ENCODE assay signal across 10 cellular contexts in genomic region chr1:27520651-27521050, GRCh38. TPM values are rescaled to one million over a fixed set of nuclear protein-coding genes. Genes with fewer than 3 reads are reported as not detected.
DNase-seq lines count a peak whose midpoint lies in the region; ATAC-seq and TF ChIP-seq lines count a peak whose summit lies in the region.
"Had no signal": no experiment of that assay in that cellular context is flagged by ENCODE, and none has a peak within 500 bp of the region (broad histone marks: within the 10 kb centered on the region; RNA-seq: fewer than 3 reads in every experiment).

No MANE protein-coding gene starts in this region.

- H3K4me1 ChIP-seq in breast epithelium: peaks cover 9 to 23% of the 10 kb centered on the region in 2 donors
- peaks cover 5 to 39% of the 10 kb centered on the region in 2 donors for H3K4me1 ChIP-seq in uterus

- H3K27ac Mint-ChIP-seq in MCF 10A (ENCODE audit: low read depth, unreplicated experiment) (no peak overlapping the region), nephron (peak overlapping the region; percentile 94 to 99 (median 98))

- BruUV-seq in MCF 10A (replicated peaks; lab: Mats Ljungman, UMichigan): no TSS peak

- TF ChIP-seq CTCF in breast epithelium (IDR thresholded peaks at IDR 0.05) (no peak), MCF 10A (IDR thresholded peaks at IDR 0.05; ENCODE audit: unreplicated experiment) (no peak), dorsolateral prefrontal cortex (IDR thresholded peaks at IDR 0.05 in 54 of 56, conservative IDR thresholded peaks at IDR 0.05 in 2 of 56; ENCODE audit: low read depth in 1 of 56, partially characterized antibody in 56 of 56) (no peak), nephron (IDR thresholded peaks at IDR 0.05; ENCODE audit: unreplicated experiment in 3 of 3) (no peak), uterus (IDR thresholded peaks at IDR 0.05) (no peak)

- H3K4me3 ChIP-seq in breast epithelium: no peak overlapping the region
- H3K4me3 ChIP-seq in dorsolateral prefrontal cortex: peak overlapping the region in 3 of 59 donors; percentile 36 to 56 (median 48)
- H3K4me3 ChIP-seq in uterus: no peak overlapping the region

- H3K27me3 Mint-ChIP-seq in MCF 10A (ENCODE audit: insufficient read depth, unreplicated experiment) (no peaks in the 10 kb centered on the region), nephron (ENCODE audit: low read depth) (no peaks in the 10 kb centered on the region)
- H3K27me3 Mint-ChIP-seq: activated CD4-positive, alpha-beta memory T cell treated with anti-CD3 and anti-CD28 coated beads for 36 hours had no signal

- no peaks in the 10 kb centered on the region for H3K9me3 ChIP-seq in breast epithelium
- H3K9me3 ChIP-seq in uterus: no peaks in the 10 kb centered on the region

- no peak overlapping the region for H3K4me3 Mint-ChIP-seq in MCF 10A (ENCODE audit: unreplicated experiment)
- H3K4me3 Mint-ChIP-seq in nephron: peak overlapping the region; percentile 10 to 55 (median 41)

- H3K27me3 ChIP-seq in breast epithelium (no peaks in the 10 kb centered on the region), dorsolateral prefrontal cortex (no peaks in the 10 kb centered on the region), uterus (no peaks in the 10 kb centered on the region)

- CTCF ChIA-PET in MCF 10A (lab: Yijun Ruan, JAX): interaction anchor here (0.6 kb wide), 1 partner anchor 357 kb away, joined by 4 read pairs; no protein-coding TSS in a partner anchor

- H3K9me3 Mint-ChIP-seq in MCF 10A (ENCODE audit: unreplicated experiment): no peaks in the 10 kb centered on the region
- no peaks in the 10 kb centered on the region for H3K9me3 Mint-ChIP-seq in nephron
- H3K9me3 Mint-ChIP-seq: activated CD4-positive, alpha-beta memory T cell treated with anti-CD3 and anti-CD28 coated beads for 36 hours had no signal

- no peaks in the 10 kb centered on the region for H3K36me3 Mint-ChIP-seq in MCF 10A (ENCODE audit: insufficient read depth, unreplicated experiment)
- H3K36me3 Mint-ChIP-seq in nephron (ENCODE audit: low read depth): no peaks in the 10 kb centered on the region
- H3K36me3 Mint-ChIP-seq: activated CD4-positive, alpha-beta memory T cell treated with anti-CD3 and anti-CD28 coated beads for 36 hours had no signal

- POLR2A ChIA-PET in MCF 10A (lab: Yijun Ruan, JAX): interaction anchor here (0.7 to 1.7 kb wide), 5 partner anchors 14 to 51 kb away, joined by 3 to 9 read pairs (median 3); no protein-coding TSS in a partner anchor

- H3K27ac ChIP-seq in breast epithelium (peak overlapping the region; percentile 75 to 82), dorsolateral prefrontal cortex (peak overlapping the region; percentile 43 to 97 (median 89)), uterus (peak overlapping the region; percentile 5 to 58)

- H3K4me1 Mint-ChIP-seq in MCF 10A (ENCODE audit: insufficient read depth, unreplicated experiment): peaks cover 66% of the 10 kb centered on the region
- H3K4me1 Mint-ChIP-seq in nephron: peaks cover 93% of the 10 kb centered on the region

- TF ChIP-seq POLR2A in breast epithelium (IDR thresholded peaks at IDR 0.05) (no peak), uterus (IDR thresholded peaks at IDR 0.05) (no peak)

- no peak for ATAC-seq in GM18519 (IDR thresholded peaks at IDR 0.05; ENCODE audit: low FRiP score, unreplicated experiment)
- ATAC-seq: Panc1 had no signal

- DNase-seq in breast epithelium (ENCODE audit: low spot score in 2 of 2) (no peak), MCF 10A (ENCODE audit: unreplicated experiment) (no peak), dorsolateral prefrontal cortex (peak in 5 of 10 donors; percentile 65 to 75 (median 72)), uterus (no peak), NCI-H2081 treated with DMSO at 0.1 percent for 48 hours (lab: John Stamatoyannopoulos, UW) (no peak), posterior vena cava (ENCODE audit: low spot score) (no peak)

- H3K36me3 ChIP-seq in breast epithelium (no peaks in the 10 kb centered on the region), uterus (no peaks in the 10 kb centered on the region)

- intact Hi-C loops in breast epithelium (cut with DNase I; ENCODE audit: low total_unique reads): loop anchor here (5.0 kb wide), 1 partner anchor 1148 kb away; the partner anchor contains the start of gene ZNF683
- intact Hi-C loops in MCF 10A (cut with micrococcal nuclease): no loop called here
- intact Hi-C loops in dorsolateral prefrontal cortex (cut with DNase I): loop anchor here in 1 of 2 donors (10.0 kb wide), 2 partner anchors 84 to 96 kb away; partner anchors contain the start of gene AHDC1
- intact Hi-C loops in uterus (cut with DNase I; ENCODE audit: low total_unique reads): loop anchor here (10.0 kb wide), 1 partner anchor 84 kb away; the partner anchor contains the start of gene AHDC1
- intact Hi-C loops in posterior vena cava (cut with DNase I): no loop called here

RNA-seq across cellular contexts. Expression of gene WASF2, which starts 30.7 kb away (rescaled TPM):
- total RNA-seq in breast epithelium: 10 to 100 TPM; 41.6 to 93.5 (median 43.2) TPM
- 131 and 154 TPM in 2 replicates for total RNA-seq in MCF 10A (2022)
- 100 to 1,000 TPM in 6 of 120 experiments, 10 to 100 TPM in 114; 36.2 to 128 (median 63.6) TPM for total RNA-seq in dorsolateral prefrontal cortex
- total RNA-seq in uterus: 100 to 1,000 TPM in 1 of 4 donors, 10 to 100 TPM in 3; 27.2 to 178 (median 41.1) TPM
- total RNA-seq in posterior vena cava: 100 to 1,000 TPM; 154 to 155 TPM

Comparison
In these comparisons a context has a peak if more than half of its experiments do, and no peak if none do; other contexts are left out.
1. intact Hi-C loops: an anchor here in breast epithelium (5.0 kb wide) and uterus (10.0 kb wide); none called in MCF 10A and posterior vena cava.
2. H3K27ac ChIP-seq: peak in every context shown above with its lines; median percentile 89 in dorsolateral prefrontal cortex; 78 in breast epithelium; 32 in uterus.